Comparison of ENCODE assay signal across 15 cellular contexts in genomic region chr10:73501651-73502050, GRCh38. TPM values are rescaled to one million over a fixed set of nuclear protein-coding genes. Genes with fewer than 3 reads are reported as not detected.
DNase-seq lines count a peak whose midpoint lies in the region; ATAC-seq, FAIRE-seq and TF ChIP-seq lines count a peak whose summit lies in the region.
"Had no signal": no experiment of that assay in that cellular context is flagged by ENCODE, and none has a peak within 500 bp of the region (broad histone marks: within the 10 kb centered on the region; RNA-seq: fewer than 3 reads in every experiment).

No MANE protein-coding gene starts in this region.

- peak; percentile 84 for ATAC-seq in activated B cell treated with CpG ODN at 0.5 μM for 24 hours (ENCODE audit: low read depth)

- H3K36me3 Mint-ChIP-seq in activated B cell treated with CpG ODN at 0.5 μM for 24 hours (ENCODE audit: low read depth) = peaks cover 26% of the 10 kb centered on the region

- no peaks in the 10 kb centered on the region for H3K9me2 ChIP-seq in Loucy (replicated peaks; ENCODE audit: low read depth, low read length)
- no peaks in the 10 kb centered on the region for H3K9me2 ChIP-seq in hepatocyte (replicated peaks; ENCODE audit: insufficient read depth)

- H3K9ac ChIP-seq in Loucy (ENCODE audit: low read depth, low read length, poor library complexity, severe bottlenecking) (no peak overlapping the region), keratinocyte (ENCODE audit: control insufficient read depth, extremely low read depth, insufficient read depth, low read length) (no peak overlapping the region)

- peak overlapping the region; percentile 42 for H3K4me3 Mint-ChIP-seq in activated B cell treated with CpG ODN at 0.5 μM for 24 hours

- H3K4me1 ChIP-seq in Loucy (ENCODE audit: insufficient read depth, low read length, poor library complexity, severe bottlenecking) = peaks cover 14% of the 10 kb centered on the region
- H3K4me1 ChIP-seq in keratinocyte (ENCODE audit: control insufficient read depth, extremely low read depth, insufficient read depth, low read length) = peaks cover 5% of the 10 kb centered on the region
- peaks cover 3% of the 10 kb centered on the region for H3K4me1 ChIP-seq in hepatocyte (ENCODE audit: insufficient read depth)

- H2AFZ ChIP-seq in Loucy (ENCODE audit: low read length) (peak overlapping the region; percentile 50), keratinocyte (ENCODE audit: control insufficient read depth, low read length) (peak overlapping the region; percentile 45), hepatocyte (no peak overlapping the region)

- H3K27me3 ChIP-seq in Loucy (ENCODE audit: insufficient read depth, low read length, poor library complexity, severe bottlenecking) (no peaks in the 10 kb centered on the region), keratinocyte (ENCODE audit: control insufficient read depth, extremely low read depth, insufficient read depth, low read length) (no peaks in the 10 kb centered on the region), hepatocyte (no peaks in the 10 kb centered on the region)

- H3K27me3 Mint-ChIP-seq in activated B cell treated with CpG ODN at 0.5 μM for 24 hours = no peaks in the 10 kb centered on the region

- intact Hi-C loops in activated B cell treated with CpG ODN at 0.5 μM for 24 hours (cut with micrococcal nuclease) = loop anchor here (2.0 kb wide), 1 partner anchor 31 kb away; no protein-coding TSS in a partner anchor

- H3K27ac Mint-ChIP-seq in activated B cell treated with CpG ODN at 0.5 μM for 24 hours = peak overlapping the region; percentile 79

- H3K79me2 ChIP-seq in Loucy (ENCODE audit: insufficient read depth, low read length) = no peaks in the 10 kb centered on the region; the same call in 1 of the 2 replicates
- no peaks in the 10 kb centered on the region for H3K79me2 ChIP-seq in keratinocyte (ENCODE audit: control insufficient read depth, insufficient read depth, low read length)
- peaks cover 2% of the 10 kb centered on the region for H3K79me2 ChIP-seq in hepatocyte

- H3K4me2 ChIP-seq in Loucy (ENCODE audit: low read depth, low read length, poor library complexity, severe bottlenecking) (peak overlapping the region; percentile 42), keratinocyte (ENCODE audit: control insufficient read depth, extremely low read depth, insufficient read depth, low read depth, low read length) (peak overlapping the region; percentile 31), hepatocyte (no peak overlapping the region)

- H3K9me1 ChIP-seq in keratinocyte (ENCODE audit: control insufficient read depth, extremely low read depth, insufficient read depth, low read length) = no peaks in the 10 kb centered on the region

- no peak for FAIRE-seq in keratinocyte (lab: Jason Lieb, UNC)

- H3K36me3 ChIP-seq in Loucy (ENCODE audit: insufficient read depth, low read length) = no peaks in the 10 kb centered on the region
- peaks cover 0 to 5% of the 10 kb centered on the region in 2 experiments for H3K36me3 ChIP-seq in keratinocyte (ENCODE audit: control insufficient read depth in 2 of 2, extremely low read depth in 1 of 2, insufficient read depth in 2 of 2, low read length in 2 of 2)
- H3K36me3 ChIP-seq in hepatocyte (replicated peaks; ENCODE audit: insufficient read depth, low read depth) = no peaks in the 10 kb centered on the region

- H3K9me3 Mint-ChIP-seq in activated B cell treated with CpG ODN at 0.5 μM for 24 hours = no peaks in the 10 kb centered on the region

- DNase-seq in SIG-M5 treated with dmso at 0.1 percent for 504 hours (lab: John Stamatoyannopoulos, UW; ENCODE audit: unreplicated experiment) = peak; percentile 43
- no peak for DNase-seq in SIG-M5 (lab: John Stamatoyannopoulos, UW)
- no peak for DNase-seq in activated B cell treated with CpG ODN at 0.5 μM for 24 hours
- DNase-seq in keratinocyte (ENCODE audit: low read depth, low spot score) = no peak
- no peak for DNase-seq in NCI-H2029 (lab: John Stamatoyannopoulos, UW)
- DNase-seq in GOT3 (lab: John Stamatoyannopoulos, UW) = no peak
- DNase-seq in hepatocyte (ENCODE audit: low spot score) = no peak
- DNase-seq: 8988T; head of caudate nucleus; mesendoderm; NCI-H2107; posterior cingulate gyrus; RPMI8226; stimulated activated CD4-positive, alpha-beta T cell treated with anti-CD3 and anti-CD28 coated beads, Interleukin-2, amount 100 ng/mL, for 24 hours had no signal

- H3K9me3 ChIP-seq in Loucy (ENCODE audit: insufficient read depth, low read depth, low read length) (no peaks in the 10 kb centered on the region), keratinocyte (ENCODE audit: control insufficient read depth, low read depth, low read length) (no peaks in the 10 kb centered on the region), hepatocyte (ENCODE audit: low read depth) (no peaks in the 10 kb centered on the region)

- TF ChIP-seq CTCF in Loucy (conservative IDR thresholded peaks at IDR 0.05; ENCODE audit: low read length) (no peak), activated B cell treated with CpG ODN at 0.5 μM for 24 hours (IDR thresholded peaks at IDR 0.05) (no peak), keratinocyte (optimal IDR thresholded peaks at IDR 0.05 in 1 of 3, IDR thresholded peaks at IDR 0.05 in 1 of 3, conservative IDR thresholded peaks at IDR 0.05 in 1 of 3; ENCODE audit: extremely low read depth in 1 of 3, insufficient read depth in 2 of 3, low read length in 3 of 3) (no peak), hepatocyte (IDR thresholded peaks at IDR 0.05; ENCODE audit: poor library complexity) (no peak)

- H4K20me1 ChIP-seq in Loucy (ENCODE audit: insufficient read depth, low read length, poor library complexity, severe bottlenecking) (no peaks in the 10 kb centered on the region), keratinocyte (ENCODE audit: control insufficient read depth, extremely low read depth, insufficient read depth, low read length) (no peaks in the 10 kb centered on the region), hepatocyte (ENCODE audit: insufficient read depth, poor library complexity, severe bottlenecking) (no peaks in the 10 kb centered on the region)

- dilution Hi-C loops in keratinocyte (cut with MboI; ENCODE audit: extremely low pct_ligation_motif_present, low sequenced_read_pairs) = no loop called here

- POLR2A ChIA-PET in activated B cell treated with CpG ODN at 0.5 μM for 24 hours (lab: Charles Lee) = interaction anchor here (0.5 to 1.2 kb wide), 4 partner anchors 8 to 261 kb away, joined by 3 to 4 read pairs (median 4); no protein-coding TSS in a partner anchor

- no peak overlapping the region for H3K4me3 ChIP-seq in Loucy (ENCODE audit: low read length, poor library complexity, severe bottlenecking)
- H3K4me3 ChIP-seq in keratinocyte (ENCODE audit: control insufficient read depth in 2 of 3, extremely low read depth in 1 of 3, insufficient read depth in 2 of 3, low read depth in 1 of 3, low read length in 3 of 3) = no peak overlapping the region
- no peak overlapping the region for H3K4me3 ChIP-seq in hepatocyte

- CTCF ChIA-PET in activated B cell treated with CpG ODN at 0.5 μM for 24 hours (lab: Charles Lee) = no interaction called here

- H3K27ac ChIP-seq in keratinocyte (ENCODE audit: control insufficient read depth, insufficient read depth, low read length) = no peak overlapping the region
- no peak overlapping the region for H3K27ac ChIP-seq in hepatocyte

- H3F3A ChIP-seq in Loucy (ENCODE audit: low read depth) = no peaks in the 10 kb centered on the region

- H3K4me1 Mint-ChIP-seq in activated B cell treated with CpG ODN at 0.5 μM for 24 hours = peaks cover 36% of the 10 kb centered on the region

RNA-seq across cellular contexts. Expression of gene PPP3CB, which starts 5.8 kb away (rescaled TPM):
- 41.4 and 43.3 TPM in 2 replicates for total RNA-seq in activated B cell treated with CpG ODN at 0.5 μM for 24 hours
- 14.8 to 23.5 TPM (median 20.6 TPM) in 3 replicates for polyA plus RNA-seq in keratinocyte
- polyA plus RNA-seq in keratinocyte (2011; ENCODE audit: low read depth) = 21.2 TPM
- 23.6 and 30.6 TPM in 2 replicates for polyA plus RNA-seq in keratinocyte (2011; cell fraction: cytosol; rRNA removed)
- polyA plus RNA-seq in keratinocyte (2011; cell fraction: nucleus; rRNA removed) = 22.4 and 28.4 TPM in 2 replicates
- polyA plus RNA-seq in keratinocyte (2012; ENCODE audit: low replicate concordance) = 19.9 and 27.8 TPM in 2 replicates
- 10.9 to 23.1 TPM (median 13.2 TPM) in 3 replicates for polyA minus RNA-seq in keratinocyte
- 8.2 TPM for polyA minus RNA-seq in keratinocyte (2011; cell fraction: cytosol; rRNA and poly(A)+ RNA removed)
- polyA minus RNA-seq in keratinocyte (2011; cell fraction: nucleus; rRNA and poly(A)+ RNA removed) = 8.9 and 22.4 TPM in 2 replicates
- 33.8 and 41.4 TPM in 2 replicates for total RNA-seq in hepatocyte
- 11.8 and 15.0 TPM in 2 replicates for polyA plus RNA-seq in hepatocyte
